23 cellular contexts compared by ENCODE assay signal in the genomic region with DNA sequence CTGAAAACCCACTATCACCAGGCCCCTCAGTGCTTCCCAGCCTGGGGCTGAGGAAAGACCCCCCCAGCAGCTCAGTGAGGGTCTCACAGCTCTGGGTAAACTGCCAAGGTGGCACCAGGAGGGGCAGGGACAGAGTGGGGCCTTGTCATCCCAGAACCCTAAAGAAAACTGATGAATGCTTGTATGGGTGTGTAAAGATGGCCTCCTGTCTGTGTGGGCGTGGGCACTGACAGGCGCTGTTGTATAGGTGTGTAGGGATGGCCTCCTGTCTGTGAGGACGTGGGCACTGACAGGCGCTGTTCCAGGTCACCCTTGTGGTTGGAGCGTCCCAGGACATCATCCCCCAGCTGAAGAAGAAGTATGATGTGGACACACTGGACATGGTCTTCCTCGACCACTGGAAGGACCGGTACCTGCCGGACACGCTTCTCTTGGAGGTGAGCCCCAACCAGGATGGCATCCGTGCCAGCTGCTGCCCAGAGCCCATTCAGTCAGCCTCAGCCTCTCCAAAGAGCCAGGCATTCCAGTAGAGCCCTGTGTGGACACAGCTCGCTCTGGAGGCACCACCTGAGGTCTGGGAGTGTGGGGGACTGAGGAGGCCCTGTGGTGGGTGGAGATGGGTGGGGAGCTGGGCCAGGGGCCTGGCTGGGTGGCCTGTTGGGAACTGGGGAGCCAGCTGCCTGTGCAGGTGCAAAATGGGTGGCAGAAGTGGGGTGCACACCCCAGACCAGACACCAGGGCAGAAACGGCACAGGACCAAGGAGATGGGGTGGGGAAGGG.
A peak's percentile ranks its signal among the peaks of the same experiment; 100 is the strongest.
DNase-seq lines count a peak whose midpoint lies in the region; TF ChIP-seq lines count a peak whose summit lies in the region.
"Had no signal": no experiment of that assay in that cellular context is flagged by ENCODE, and none has a peak within 500 bp of the region (broad histone marks: within the 10 kb centered on the region; RNA-seq: fewer than 3 reads in every experiment).

No MANE protein-coding gene starts in this region.

- DNase-seq in LNCaP clone FGC (ENCODE audit: low read depth) (no peak), epithelial cell of prostate (ENCODE audit: low read depth, low spot score) (no peak), NCI-H146 (lab: John Stamatoyannopoulos, UW) (no peak), NCI-H226 (no peak), UCSD-AML1 (lab: John Stamatoyannopoulos, UW; ENCODE audit: unreplicated experiment) (no peak), foreskin fibroblast (no peak)
- DNase-seq: activated CD4-positive, alpha-beta T cell treated with anti-CD3 and anti-CD28 coated beads for 36 hours; activated gamma-delta T cell; activated T-cell treated with anti-CD3 and anti-CD28 coated beads for 4 hours; CD8-positive, alpha-beta memory T cell; DMS153; glutamatergic neuron; H9; MG63; NCI-H1105 treated with DMSO at 0.1 percent for 48 hours; NCI-H2029 treated with DMSO at 0.1 percent for 48 hours; NCI-H446; NCI-H774 had no signal

- H3K27me3 ChIP-seq in mucosa of stomach (ENCODE audit: control insufficient read depth, insufficient read depth, low read length): no peaks in the 10 kb centered on the region
- H3K27me3 ChIP-seq: MG63, thyroid gland had no signal

- peak overlapping the region; percentile 100 for H3K27ac ChIP-seq in 22Rv1
- H3K27ac ChIP-seq in epithelial cell of prostate: peak overlapping the region; percentile 63
- H3K27ac ChIP-seq: A549, SK-N-MC had no signal

- TF ChIP-seq CTCF in 22Rv1 (IDR thresholded peaks at IDR 0.05): no peak
- no peak for TF ChIP-seq CTCF in LNCaP clone FGC (IDR thresholded peaks at IDR 0.05; ENCODE audit: control insufficient read depth, extremely low read depth, insufficient read depth)
- TF ChIP-seq CTCF in foreskin fibroblast (IDR thresholded peaks at IDR 0.05; ENCODE audit: low read depth, low read length): no peak

- H3K4me3 ChIP-seq in LNCaP clone FGC (ENCODE audit: low read depth, low read length): peak overlapping the region; percentile 69
- no peak overlapping the region for H3K4me3 ChIP-seq in mucosa of stomach (ENCODE audit: low read length)
- no peak overlapping the region for H3K4me3 ChIP-seq in foreskin fibroblast (ENCODE audit: low read depth in 1 of 2, low read length in 2 of 2)
- H3K4me3 ChIP-seq: A549, MG63, SK-N-MC, thyroid gland had no signal

- H3K9ac ChIP-seq in mucosa of stomach (ENCODE audit: low read length): peak overlapping the region; percentile 64

- no peaks in the 10 kb centered on the region for H3K9me3 ChIP-seq in mucosa of stomach (ENCODE audit: control insufficient read depth, low read length)
- H3K9me3 ChIP-seq: A549, MG63, thyroid gland had no signal

- H3K36me3 ChIP-seq in mucosa of stomach (ENCODE audit: control insufficient read depth, insufficient read depth, low read length): no peaks in the 10 kb centered on the region

- peaks cover 58% of the 10 kb centered on the region for H3K4me1 ChIP-seq in mucosa of stomach (ENCODE audit: control insufficient read depth, insufficient read depth, low read length)
